ENCODE assay signal across 8 cellular contexts in genomic region chr17:42407289-42407836, GRCh38.
DNase-seq lines count a peak whose midpoint lies in the region; ATAC-seq and TF ChIP-seq lines count a peak whose summit lies in the region.

No MANE protein-coding gene starts in this region.

- peaks cover 29 to 82% of the 10 kb centered on the region in 2 donors for H3K4me1 ChIP-seq in muscle layer of duodenum (ENCODE audit: control insufficient read depth in 1 of 2, insufficient read depth in 2 of 2, low read length in 2 of 2)

- H3K4me1 Mint-ChIP-seq in stimulated activated naive CD8-positive, alpha-beta T cell treated with anti-CD3 and anti-CD28 coated beads, Interleukin-15, Interleukin-2, amounts not matched to agents 100 ng/mL and 50 ng/mL, for 24 hours (ENCODE audit: low read depth) = peaks cover 16% of the 10 kb centered on the region

- ATAC-seq in GM18519 (IDR thresholded peaks at IDR 0.05; ENCODE audit: low FRiP score, unreplicated experiment) = no peak

- H3K9me3 Mint-ChIP-seq in stimulated activated naive CD8-positive, alpha-beta T cell treated with anti-CD3 and anti-CD28 coated beads, Interleukin-15, Interleukin-2, amounts not matched to agents 100 ng/mL and 50 ng/mL, for 24 hours = no peaks in the 10 kb centered on the region

- peaks cover 5 to 26% of the 10 kb centered on the region in 2 donors for H3K36me3 ChIP-seq in muscle layer of duodenum (ENCODE audit: control insufficient read depth in 1 of 2, insufficient read depth in 2 of 2, low read length in 2 of 2)

- TF ChIP-seq CTCF in AG10803 (conservative IDR thresholded peaks at IDR 0.05; ENCODE audit: low read length) = no peak

- peak overlapping the region; percentile 39 for H3K27ac Mint-ChIP-seq in stimulated activated naive CD8-positive, alpha-beta T cell treated with anti-CD3 and anti-CD28 coated beads, Interleukin-15, Interleukin-2, amounts not matched to agents 100 ng/mL and 50 ng/mL, for 24 hours

- no peaks in the 10 kb centered on the region for H3K36me3 Mint-ChIP-seq in stimulated activated naive CD8-positive, alpha-beta T cell treated with anti-CD3 and anti-CD28 coated beads, Interleukin-15, Interleukin-2, amounts not matched to agents 100 ng/mL and 50 ng/mL, for 24 hours (ENCODE audit: low read depth)

- H3K4me3 ChIP-seq in AG10803 (ENCODE audit: low read length) = no peak overlapping the region
- peak overlapping the region in 1 of 2 donors; percentile 11 for H3K4me3 ChIP-seq in muscle layer of duodenum (ENCODE audit: low read depth in 1 of 2, low read length in 2 of 2)

- no peak overlapping the region for H3K4me3 Mint-ChIP-seq in stimulated activated naive CD8-positive, alpha-beta T cell treated with anti-CD3 and anti-CD28 coated beads, Interleukin-15, Interleukin-2, amounts not matched to agents 100 ng/mL and 50 ng/mL, for 24 hours

- CTCF ChIA-PET in HEK293T (lab: Yijun Ruan, JAX) = interaction anchor here (0.6 to 2.8 kb wide), 8 partner anchors 9 to 93 kb away, joined by 3 to 32 read pairs (median 4); partner anchors contain the start of gene CAVIN1

- H3K27me3 Mint-ChIP-seq in stimulated activated naive CD8-positive, alpha-beta T cell treated with anti-CD3 and anti-CD28 coated beads, Interleukin-15, Interleukin-2, amounts not matched to agents 100 ng/mL and 50 ng/mL, for 24 hours = no peaks in the 10 kb centered on the region

- H3K27ac ChIP-seq in muscle layer of duodenum (ENCODE audit: low read length) = peak overlapping the region; percentile 60

- DNase-seq in AG10803 (ENCODE audit: low read depth) (peak; percentile 75), HEK293T (ENCODE audit: extremely low spot score) (peak; percentile 65), NCI-H526 (lab: John Stamatoyannopoulos, UW) (peak; percentile 49 to 76), erythroblast (lab: John Stamatoyannopoulos, UW) (peak; percentile 47 to 63)
- DNase-seq in activated CD8-positive, alpha-beta memory T cell treated with anti-CD3 and anti-CD28 coated beads, Interleukin-2, amount 50 U/mL, for 48 hours = peak; percentile 73

- POLR2A ChIA-PET in HEK293T (lab: Yijun Ruan, JAX) = interaction anchor here (0.9 to 2.0 kb wide), 2 partner anchors 8 to 15 kb away, joined by 3 to 6 read pairs; partner anchors contain the start of gene CAVIN1

- no peak for TF ChIP-seq POLR2A in erythroblast (IDR thresholded peaks at IDR 0.05; ENCODE audit: low read length)

- H3K27me3 ChIP-seq in muscle layer of duodenum (ENCODE audit: low read depth, low read length) = no peaks in the 10 kb centered on the region

- H3K9me3 ChIP-seq in muscle layer of duodenum (ENCODE audit: control insufficient read depth in 1 of 2, low read length in 2 of 2) = no peaks in the 10 kb centered on the region

TF ChIP-seq in HEK293T, 16 proteins besides CTCF, POLR2A, EP300 and RAD21:
- no peak for TF ChIP-seq TARDBP (IDR thresholded peaks at IDR 0.05)
- no peak for TF ChIP-seq PKNOX1 (IDR thresholded peaks at IDR 0.05)
- no peak for TF ChIP-seq SUZ12 (IDR thresholded peaks at IDR 0.05)
- TF ChIP-seq ZNF384 (IDR thresholded peaks at IDR 0.05) = no peak
- no peak for TF ChIP-seq NFRKB (IDR thresholded peaks at IDR 0.05)
- TF ChIP-seq ELF4 (IDR thresholded peaks at IDR 0.05) = no peak
- TF ChIP-seq SP1 (IDR thresholded peaks at IDR 0.05) = no peak
- TF ChIP-seq L3MBTL2 (conservative IDR thresholded peaks at IDR 0.05) = no peak
